Comparison of ENCODE assay signal across 20 cellular contexts in the genomic region with DNA sequence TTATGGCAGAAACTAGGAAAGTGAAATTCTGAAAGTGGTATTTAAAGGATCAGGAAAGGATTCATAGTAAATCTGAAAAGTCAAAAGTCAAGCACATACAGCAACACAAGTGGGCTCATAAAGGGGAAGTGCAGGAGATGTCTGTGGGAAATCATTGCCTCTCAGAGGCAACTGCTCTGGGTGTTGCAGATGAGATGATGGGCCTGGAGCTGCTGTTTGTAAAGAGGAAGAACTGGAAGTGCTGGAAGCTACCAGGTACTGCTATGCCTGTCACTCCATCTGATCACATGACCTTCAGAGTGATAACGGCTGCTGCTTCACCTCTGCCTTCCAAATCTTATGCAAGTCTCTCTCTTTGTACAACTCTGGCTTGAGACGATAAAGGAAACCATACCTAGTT. TPM values are rescaled to one million over a fixed set of nuclear protein-coding genes. Genes with fewer than 3 reads are reported as not detected.
DNase-seq lines count a peak whose midpoint lies in the region; ATAC-seq, FAIRE-seq and TF ChIP-seq lines count a peak whose summit lies in the region.
"Had no signal": no experiment of that assay in that cellular context is flagged by ENCODE, and none has a peak within 500 bp of the region (broad histone marks: within the 10 kb centered on the region; RNA-seq: fewer than 3 reads in every experiment).

No MANE protein-coding gene starts in this region.

- intact Hi-C loops in left cardiac atrium (cut with DNase I) (no loop called here), Right ventricle myocardium inferior (cut with DNase I) (no loop called here), K562 (cut with micrococcal nuclease) (no loop called here)

- no peak for TF ChIP-seq CTCF in K562 (IDR thresholded peaks at IDR 0.05 in 2 of 3, conservative IDR thresholded peaks at IDR 0.05 in 1 of 3; ENCODE audit: insufficient read depth in 2 of 3, low read depth in 1 of 3, low read length in 3 of 3)

- H4K20me1 ChIP-seq in K562 (replicated peaks; ENCODE audit: control insufficient read depth, insufficient read depth, low read length) = no peaks in the 10 kb centered on the region; the same call in 1 of the 2 replicates

- no peaks in the 10 kb centered on the region for H3K79me2 ChIP-seq in K562 (ENCODE audit: control insufficient read depth, insufficient read depth, low read length)

- H3K4me2 ChIP-seq in K562 (ENCODE audit: insufficient read depth, low read length) = no peak overlapping the region

- 4% methylated on average over 2 of the region's 2 CpGs for WGBS in K562 (ENCODE audit: insufficient coverage, low coverage, missing lambda C conversion rate)

- in situ Hi-C loops in K562 (cut with MboI) = no loop called here

- TF ChIP-seq POLR2A in K562 (conservative IDR thresholded peaks at IDR 0.05) = no peak

- FAIRE-seq in K562 (lab: Jason Lieb, UNC) = no peak
- FAIRE-seq: GM18507 had no signal

- no peaks in the 10 kb centered on the region for H3K9me1 ChIP-seq in K562 (ENCODE audit: control insufficient read depth, insufficient read depth, low read length)

- ATAC-seq in left cardiac atrium (peak; percentile 38 to 86), Right ventricle myocardium inferior (no peak), K562 (no peak), HG03175 (IDR thresholded peaks at IDR 0.05; ENCODE audit: unreplicated experiment) (no peak), GM21619 (IDR thresholded peaks at IDR 0.05; ENCODE audit: unreplicated experiment) (no peak)
- ATAC-seq: T-cell had no signal

- DNase-seq in left cardiac atrium (no peak), Right ventricle myocardium inferior (ENCODE audit: missing footprints) (no peak), NOMO-1 treated with dmso at 0.1 percent for 144 hours (lab: John Stamatoyannopoulos, UW; ENCODE audit: unreplicated experiment) (peak; percentile 69), K562 (ENCODE audit: extremely low read depth in 1 of 4, low spot score in 3 of 4) (no peak), NCI-H1417 (lab: John Stamatoyannopoulos, UW) (no peak)
- no peak for DNase-seq in effector CD8-positive, alpha-beta T cell (lab: John Stamatoyannopoulos, UW)
- DNase-seq: 8988T; Caco-2; CD4-positive, CD25-positive, alpha-beta regulatory T cell; DMS153; GF-D8; GOT3; NCI-H1048; NCI-H2081 treated with DMSO at 0.1 percent for 48 hours; NCI-H510A; NCI-H748 treated with DMSO at 0.1 percent for 48 hours; T-cell had no signal

- TF ChIP-seq RAD21 in K562 (CRISPR knock-in tag; conservative IDR thresholded peaks at IDR 0.05 in 1 of 2, IDR thresholded peaks at IDR 0.05 in 1 of 2) = no peak

- no TSS peak for BruUV-seq in K562 (replicated peaks; lab: Mats Ljungman, UMichigan)

- H3K27ac ChIP-seq in K562 (ENCODE audit: extremely low read depth, low read depth, low read length) = no peak overlapping the region

- no peaks in the 10 kb centered on the region for H3K36me3 ChIP-seq in K562 (ENCODE audit: control insufficient read depth, insufficient read depth, low read length)

- H3K4me3 ChIP-seq in K562 = no peak overlapping the region

- H3K4me1 ChIP-seq in K562 (replicated peaks in 1 of 2; ENCODE audit: control insufficient read depth in 2 of 2, insufficient read depth in 2 of 2, low read length in 2 of 2) = no peaks in the 10 kb centered on the region
- H3K4me1 ChIP-seq: Caco-2 had no signal

- POLR2A ChIA-PET in K562 (lab: Yijun Ruan, JAX) = no interaction called here

- no peaks in the 10 kb centered on the region for H3K9me3 ChIP-seq in K562 (replicated peaks; ENCODE audit: control insufficient read depth, insufficient read depth, low read depth, low read length)
- H3K9me3 ChIP-seq: Caco-2 had no signal

- H2AFZ ChIP-seq in K562 (ENCODE audit: low read depth, low read length) = no peak overlapping the region

- no peaks in the 10 kb centered on the region for H3K27me3 ChIP-seq in K562 (ENCODE audit: control insufficient read depth in 2 of 2, insufficient read depth in 2 of 2, low read length in 2 of 2)

- CTCF ChIA-PET in K562 (lab: Yijun Ruan, JAX; ENCODE audit: low intra/inter-chr PET ratio) = no interaction called here

- H3K9ac ChIP-seq in K562 (ENCODE audit: insufficient read depth in 1 of 2, low read depth in 2 of 2, low read length in 2 of 2) = no peak overlapping the region

- no peak for TF ChIP-seq EP300 in K562 (IDR thresholded peaks at IDR 0.05; ENCODE audit: low read length)

TF ChIP-seq in K562, 482 proteins besides CTCF, POLR2A, EP300 and RAD21:
- TF ChIP-seq MAFK (IDR thresholded peaks at IDR 0.05; ENCODE audit: low read length) (no peak), SPI1 (IDR thresholded peaks at IDR 0.05; ENCODE audit: borderline replicate concordance, low read depth, low read length) (peak; percentile 80; the same call in 1 of the 2 replicates)
- TF ChIP-seq, protein P1, sequence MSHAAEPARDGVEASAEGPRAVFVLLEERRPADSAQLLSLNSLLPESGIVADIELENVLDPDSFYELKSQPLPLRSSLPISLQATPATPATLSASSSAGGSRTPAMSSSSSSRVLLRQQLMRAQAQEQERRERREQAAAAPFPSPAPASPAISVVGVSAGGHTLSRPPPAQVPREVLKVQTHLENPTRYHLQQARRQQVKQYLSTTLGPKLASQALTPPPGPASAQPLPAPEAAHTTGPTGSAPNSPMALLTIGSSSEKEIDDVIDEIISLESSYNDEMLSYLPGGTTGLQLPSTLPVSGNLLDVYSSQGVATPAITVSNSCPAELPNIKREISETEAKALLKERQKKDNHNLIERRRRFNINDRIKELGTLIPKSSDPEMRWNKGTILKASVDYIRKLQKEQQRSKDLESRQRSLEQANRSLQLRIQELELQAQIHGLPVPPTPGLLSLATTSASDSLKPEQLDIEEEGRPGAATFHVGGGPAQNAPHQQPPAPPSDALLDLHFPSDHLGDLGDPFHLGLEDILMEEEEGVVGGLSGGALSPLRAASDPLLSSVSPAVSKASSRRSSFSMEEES (CRISPR knock-in tag; IDR thresholded peaks at IDR 0.05) = peak; percentile 81

RNA-seq across cellular contexts. Expression of a gene that starts 55.9 kb away (rescaled TPM):
- total RNA-seq in left cardiac atrium = 1 to 10 TPM; 3.3 to 5.8 TPM
- total RNA-seq in Right ventricle myocardium inferior = 5.5 TPM
- total RNA-seq in K562 (2011; cell fraction: chromatin; rRNA removed; ENCODE audit: low replicate concordance) = 0.23 and 0.53 TPM in 2 replicates
- 0.26 and 0.50 TPM in 2 replicates for total RNA-seq in K562 (2011; cell fraction: nucleolus; rRNA removed)
- not detected in 2 replicates for total RNA-seq in K562 (2011; cell fraction: nucleoplasm; rRNA removed)
- total RNA-seq in K562 (2014; rRNA removed) = 0.12 TPM in 1 of 2 replicates, not detected in the other
- 0.04 TPM in 1 of 2 replicates, not detected in the other for total RNA-seq in K562 (2014; rRNA removed; fragmentation: Illumina TruSeq; extraction: Trizol)
- total RNA-seq in K562 (2015; rRNA removed; fragmentation: Illumina TruSeq; extraction: Trizol) = 0.04 and 0.07 TPM in 2 replicates
- total RNA-seq in K562 (2021) = 0.04 TPM in 2 replicates
- 0.18 TPM in 1 of 2 replicates, not detected in the other for polyA plus RNA-seq in K562 (2011; rRNA removed)
- polyA plus RNA-seq in K562 (2011; cell fraction: cytosol; rRNA removed) = 0.18 TPM in 1 of 2 replicates, not detected in the other
- polyA plus RNA-seq in K562 (2011; cell fraction: nucleus; rRNA removed) = 0.08 and 0.37 TPM in 2 replicates
- polyA plus RNA-seq in K562 (2012) = 0.04 TPM in 1 of 2 replicates, not detected in the other
- polyA plus RNA-seq in K562 (2014; fragmentation: Illumina TruSeq; extraction: Trizol) = 0.03 TPM in 1 of 2 replicates, not detected in the other
- under 1 TPM in 1 of 2 experiments, not detected in 1; 0.01 TPM for polyA plus RNA-seq in K562 (2014; fragmentation: Nextera tagmentation; extraction: Ambion mirVana)
- 0.07 and 0.09 TPM in 2 replicates for polyA plus RNA-seq in K562 (2014; rRNA removed)
- 0.56 TPM in 1 of 2 replicates, not detected in the other for polyA minus RNA-seq in K562 (2011; rRNA and poly(A)+ RNA removed)
- polyA minus RNA-seq in K562 (2011; cell fraction: cytosol; rRNA and poly(A)+ RNA removed) = not detected in 2 replicates
- 0.22 and 0.40 TPM in 2 replicates for polyA minus RNA-seq in K562 (2011; cell fraction: nucleus; rRNA and poly(A)+ RNA removed)
- total RNA-seq: Caco-2 had no signal

Comparison
In these comparisons a context has a peak if more than half of its experiments do, and no peak if none do; other contexts are left out.
1. ATAC-seq: peak in left cardiac atrium (2 of 2); none in Right ventricle myocardium inferior (single experiment), K562 (single experiment), HG03175 (single experiment) and GM21619 (single experiment).